27 cellular contexts compared by ENCODE assay signal in genomic region chr14:55711171-55711811, GRCh38.
DNase-seq lines count a peak whose midpoint lies in the region; ATAC-seq, FAIRE-seq and TF ChIP-seq lines count a peak whose summit lies in the region.
"Had no signal": no experiment of that assay in that cellular context is flagged by ENCODE, and none has a peak within 500 bp of the region (broad histone marks: within the 10 kb centered on the region; RNA-seq: fewer than 3 reads in every experiment).

No MANE protein-coding gene starts in this region.

- ATAC-seq in GM19035 (IDR thresholded peaks at IDR 0.05; ENCODE audit: unreplicated experiment): no peak
- ATAC-seq: activated naive CD4-positive, alpha-beta T cell treated with anti-CD3 and anti-CD28 coated beads, Interleukin-2, amount 50 U/mL, for 72 hours had no signal

- no peaks in the 10 kb centered on the region for H3K27me3 ChIP-seq in bronchial epithelial cell (ENCODE audit: control insufficient read depth, insufficient read depth, low read length)
- H3K27me3 ChIP-seq: suprapubic skin had no signal

- H3K36me3 ChIP-seq in bronchial epithelial cell (ENCODE audit: control insufficient read depth, insufficient read depth, low read length): no peaks in the 10 kb centered on the region
- H3K36me3 ChIP-seq: suprapubic skin had no signal

- H3K4me3 ChIP-seq in AG10803 (ENCODE audit: low read length): no peak overlapping the region
- no peak overlapping the region for H3K4me3 ChIP-seq in bronchial epithelial cell (ENCODE audit: low read depth, low read length)
- H3K4me3 ChIP-seq: suprapubic skin had no signal

- FAIRE-seq in HTR-8/SVneo (lab: Jason Lieb, UNC): peak; percentile 91
- no peak for FAIRE-seq in bronchial epithelial cell (lab: Jason Lieb, UNC)
- peak; percentile 34 for FAIRE-seq in frontal cortex (lab: Jason Lieb, UNC)
- FAIRE-seq: A204.1, colon, H54, TTC549 had no signal

- TF ChIP-seq CTCF in AG10803 (conservative IDR thresholded peaks at IDR 0.05; ENCODE audit: low read length) (no peak), bronchial epithelial cell (IDR thresholded peaks at IDR 0.05; ENCODE audit: insufficient read depth, low read length, severe bottlenecking) (no peak)

- DNase-seq in AG10803 (ENCODE audit: low read depth) (peak; percentile 36), HTR-8/SVneo (ENCODE audit: insufficient read length, low spot score) (peak; percentile 48), bronchial epithelial cell (ENCODE audit: low read depth) (peak; percentile 33), frontal cortex (ENCODE audit: low spot score in 2 of 2) (no peak), NCI-H524 (lab: John Stamatoyannopoulos, UW) (no peak), SIG-M5 (lab: John Stamatoyannopoulos, UW) (no peak), NCI-H510A treated with DMSO at 0.1 percent for 48 hours (lab: John Stamatoyannopoulos, UW) (no peak)
- DNase-seq: activated CD4-positive, alpha-beta T cell treated with anti-CD3 and anti-CD28 coated beads for 4 hours; endodermal cell; foreskin melanocyte; GDM1; Karpas-422; kidney glomerular epithelial cell; mesendoderm; naive B cell; NCI-H1417 treated with DMSO at 0.1 percent for 48 hours; NCI-H2107; NCI-H526 treated with DMSO at 0.1 percent for 48 hours; right cardiac atrium; SW 1271 had no signal

Comparison
In these comparisons a context has a peak if more than half of its experiments do, and no peak if none do; other contexts are left out.
1. DNase-seq: peak in AG10803 (single experiment), HTR-8/SVneo (single experiment) and bronchial epithelial cell (single experiment); none in frontal cortex (0 of 2), NCI-H524 (0 of 2), SIG-M5 (single experiment) and NCI-H510A treated with DMSO at 0.1 percent for 48 hours (single experiment).